In genomic region chr5:115686692-115687054, GRCh38 we compare ENCODE assay signal across 2 cellular contexts.
TF ChIP-seq lines count a peak whose summit lies in the region.

No MANE protein-coding gene starts in this region.

TF ChIP-seq in SK-N-SH, 30 proteins besides CTCF, POLR2A, EP300 and RAD21 (continued from another document):
- TF ChIP-seq, protein P1, sequence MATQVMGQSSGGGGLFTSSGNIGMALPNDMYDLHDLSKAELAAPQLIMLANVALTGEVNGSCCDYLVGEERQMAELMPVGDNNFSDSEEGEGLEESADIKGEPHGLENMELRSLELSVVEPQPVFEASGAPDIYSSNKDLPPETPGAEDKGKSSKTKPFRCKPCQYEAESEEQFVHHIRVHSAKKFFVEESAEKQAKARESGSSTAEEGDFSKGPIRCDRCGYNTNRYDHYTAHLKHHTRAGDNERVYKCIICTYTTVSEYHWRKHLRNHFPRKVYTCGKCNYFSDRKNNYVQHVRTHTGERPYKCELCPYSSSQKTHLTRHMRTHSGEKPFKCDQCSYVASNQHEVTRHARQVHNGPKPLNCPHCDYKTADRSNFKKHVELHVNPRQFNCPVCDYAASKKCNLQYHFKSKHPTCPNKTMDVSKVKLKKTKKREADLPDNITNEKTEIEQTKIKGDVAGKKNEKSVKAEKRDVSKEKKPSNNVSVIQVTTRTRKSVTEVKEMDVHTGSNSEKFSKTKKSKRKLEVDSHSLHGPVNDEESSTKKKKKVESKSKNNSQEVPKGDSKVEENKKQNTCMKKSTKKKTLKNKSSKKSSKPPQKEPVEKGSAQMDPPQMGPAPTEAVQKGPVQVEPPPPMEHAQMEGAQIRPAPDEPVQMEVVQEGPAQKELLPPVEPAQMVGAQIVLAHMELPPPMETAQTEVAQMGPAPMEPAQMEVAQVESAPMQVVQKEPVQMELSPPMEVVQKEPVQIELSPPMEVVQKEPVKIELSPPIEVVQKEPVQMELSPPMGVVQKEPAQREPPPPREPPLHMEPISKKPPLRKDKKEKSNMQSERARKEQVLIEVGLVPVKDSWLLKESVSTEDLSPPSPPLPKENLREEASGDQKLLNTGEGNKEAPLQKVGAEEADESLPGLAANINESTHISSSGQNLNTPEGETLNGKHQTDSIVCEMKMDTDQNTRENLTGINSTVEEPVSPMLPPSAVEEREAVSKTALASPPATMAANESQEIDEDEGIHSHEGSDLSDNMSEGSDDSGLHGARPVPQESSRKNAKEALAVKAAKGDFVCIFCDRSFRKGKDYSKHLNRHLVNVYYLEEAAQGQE (IDR thresholded peaks at IDR 0.05; ENCODE audit: low read depth, low read length): no peak
- no peak for TF ChIP-seq JUND (IDR thresholded peaks at IDR 0.05)
- no peak for TF ChIP-seq FOXM1 (IDR thresholded peaks at IDR 0.05; ENCODE audit: low read depth)
- no peak for TF ChIP-seq GATA2 (CRISPR knock-in tag; IDR thresholded peaks at IDR 0.05)
- TF ChIP-seq FOXJ3 (CRISPR knock-in tag; IDR thresholded peaks at IDR 0.05): no peak

TF ChIP-seq in SK-N-SH treated with all-trans-retinoic acid at 6 μM for 48 hours, 23 proteins besides CTCF, POLR2A, EP300 and RAD21 (continued from another document):
- no peak for TF ChIP-seq TSHZ2 (CRISPR knock-in tag; IDR thresholded peaks at IDR 0.05)
- TF ChIP-seq BACH2 (CRISPR knock-in tag; IDR thresholded peaks at IDR 0.05; ENCODE audit: borderline replicate concordance): no peak
- no peak for TF ChIP-seq ZNF565 (CRISPR knock-in tag; conservative IDR thresholded peaks at IDR 0.05; ENCODE audit: low read depth)
- TF ChIP-seq ISL1 (CRISPR knock-in tag; IDR thresholded peaks at IDR 0.05): no peak
- no peak for TF ChIP-seq ZFP3 (CRISPR knock-in tag; IDR thresholded peaks at IDR 0.05)
- no peak for TF ChIP-seq ZFP30 (CRISPR knock-in tag; IDR thresholded peaks at IDR 0.05)
- TF ChIP-seq TCF4 (CRISPR knock-in tag; IDR thresholded peaks at IDR 0.05; ENCODE audit: borderline replicate concordance): no peak
- TF ChIP-seq PPARA (CRISPR knock-in tag; IDR thresholded peaks at IDR 0.05; ENCODE audit: borderline replicate concordance): no peak
- no peak for TF ChIP-seq SNAI2 (CRISPR knock-in tag; IDR thresholded peaks at IDR 0.05)
- TF ChIP-seq ESRRG (CRISPR knock-in tag; IDR thresholded peaks at IDR 0.05): no peak
TF ChIP-seq in SK-N-SH treated with all-trans-retinoic acid at 6 μM for 48 hours: peak in this region for 0.
